Comparison of ENCODE assay signal across 30 cellular contexts in the genomic region with DNA sequence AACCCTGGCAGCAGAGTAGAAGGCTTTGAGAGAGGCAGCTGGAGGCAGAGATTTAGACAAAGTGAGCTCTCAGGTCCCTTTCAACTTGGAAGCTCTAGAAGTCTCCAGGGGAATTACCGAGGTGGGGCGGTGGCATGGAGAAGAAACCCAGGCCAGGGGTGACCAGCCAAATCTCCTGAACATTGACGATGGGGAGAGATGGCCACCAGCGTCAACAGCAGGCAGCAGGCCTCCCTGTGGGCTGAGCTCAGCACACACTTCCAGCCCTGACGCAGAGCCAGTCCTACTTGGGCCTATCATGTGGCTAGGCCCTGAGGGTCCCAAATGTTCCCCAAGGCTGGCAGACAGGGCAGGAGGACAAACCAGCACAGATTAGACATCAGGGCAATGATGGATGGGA.
"Had no signal": no experiment of that assay in that cellular context is flagged by ENCODE, and none has a peak within 500 bp of the region (broad histone marks: within the 10 kb centered on the region; RNA-seq: fewer than 3 reads in every experiment).

No MANE protein-coding gene starts in this region.

- H3K4me2 ChIP-seq: KMS-11 had no signal

- H3K9me3 Mint-ChIP-seq: activated CD4-positive, alpha-beta memory T cell treated with anti-CD3 and anti-CD28 coated beads, Interleukin-2, amount 10 ng/mL, durations not matched to agents 7 days and 5 days; activated naive CD4-positive, alpha-beta T cell treated with anti-CD3 and anti-CD28 coated beads, Interleukin-2, amount 10 ng/mL, durations not matched to agents 7 days and 5 days; central memory CD8-positive, alpha-beta T cell had no signal

- H3K4me3 ChIP-seq: SJCRH30, SK-N-MC had no signal

- H3K9me3 ChIP-seq: SJCRH30 had no signal

- H3K27ac Mint-ChIP-seq: activated CD4-positive, alpha-beta memory T cell treated with anti-CD3 and anti-CD28 coated beads, Interleukin-2, amount 10 ng/mL, durations not matched to agents 7 days and 5 days; activated CD8-positive, alpha-beta memory T cell treated with anti-CD3 and anti-CD28 coated beads, Interleukin-2, amount 10 ng/mL, durations not matched to agents 7 days and 5 days; activated naive CD8-positive, alpha-beta T cell had no signal

- H3K27me3 Mint-ChIP-seq: activated CD4-positive, alpha-beta memory T cell treated with anti-CD3 and anti-CD28 coated beads, Interleukin-2, amount 10 ng/mL, durations not matched to agents 7 days and 5 days; activated CD8-positive, alpha-beta memory T cell treated with anti-CD3 and anti-CD28 coated beads, Interleukin-2, amount 10 ng/mL, durations not matched to agents 7 days and 5 days; activated naive CD4-positive, alpha-beta T cell treated with anti-CD3 and anti-CD28 coated beads, Interleukin-2, amount 10 ng/mL, durations not matched to agents 7 days and 5 days; activated naive CD8-positive, alpha-beta T cell; central memory CD8-positive, alpha-beta T cell had no signal

- H3K4me3 Mint-ChIP-seq: activated CD4-positive, alpha-beta memory T cell treated with anti-CD3 and anti-CD28 coated beads, Interleukin-2, amount 10 ng/mL, durations not matched to agents 7 days and 5 days; activated CD8-positive, alpha-beta memory T cell treated with anti-CD3 and anti-CD28 coated beads, Interleukin-2, amount 10 ng/mL, durations not matched to agents 7 days and 5 days; activated naive CD4-positive, alpha-beta T cell treated with anti-CD3 and anti-CD28 coated beads, Interleukin-2, amount 10 ng/mL, durations not matched to agents 7 days and 5 days; activated naive CD8-positive, alpha-beta T cell; central memory CD8-positive, alpha-beta T cell had no signal

- DNase-seq: activated CD4-positive, alpha-beta memory T cell treated with anti-CD3 and anti-CD28 coated beads, Interleukin-2, amount 10 ng/mL, durations not matched to agents 7 days and 5 days; activated CD4-positive, alpha-beta T cell treated with anti-CD3 and anti-CD28 coated beads for 1 hour; activated CD4-positive, alpha-beta T cell treated with anti-CD3 and anti-CD28 coated beads for 48 hours; activated CD4-positive, CD25-positive, alpha-beta regulatory T cell; activated CD8-positive, alpha-beta memory T cell treated with anti-CD3 and anti-CD28 coated beads for 24 hours; activated CD8-positive, alpha-beta memory T cell treated with anti-CD3 and anti-CD28 coated beads, Interleukin-2, amount 10 ng/mL, durations not matched to agents 7 days and 5 days; activated CD8-positive, alpha-beta memory T cell treated with anti-CD3 and anti-CD28 coated beads, Interleukin-2, amount 50 U/mL, for 48 hours; activated effector memory CD4-positive, alpha-beta T cell treated with Interleukin-2 at 50 U/mL for 16 hours; activated naive CD4-positive, alpha-beta T cell treated with anti-CD3 and anti-CD28 coated beads, Interleukin-2, amount 10 ng/mL, durations not matched to agents 7 days and 5 days; activated T-cell treated with anti-CD3 and anti-CD28 coated beads, Interleukin-2, amount 50 U/mL, for 48 hours; amniotic stem cell; brain microvascular endothelial cell; MM.1S; MV-4-11; NCI-H1092; NCI-H1436 treated with DMSO at 0.1 percent for 48 hours; NCI-H1694 treated with DMSO at 0.1 percent for 48 hours; NCI-H2029; NCI-H345; NCI-H526; NCI-H748 treated with DMSO at 0.1 percent for 48 hours; SHP77; SJCRH30; T1000; WERI-Rb-1 had no signal

- H3K4me1 Mint-ChIP-seq: activated CD4-positive, alpha-beta memory T cell treated with anti-CD3 and anti-CD28 coated beads, Interleukin-2, amount 10 ng/mL, durations not matched to agents 7 days and 5 days; activated CD8-positive, alpha-beta memory T cell treated with anti-CD3 and anti-CD28 coated beads, Interleukin-2, amount 10 ng/mL, durations not matched to agents 7 days and 5 days; activated naive CD4-positive, alpha-beta T cell treated with anti-CD3 and anti-CD28 coated beads, Interleukin-2, amount 10 ng/mL, durations not matched to agents 7 days and 5 days; central memory CD8-positive, alpha-beta T cell had no signal

- ATAC-seq: activated CD8-positive, alpha-beta memory T cell treated with anti-CD3 and anti-CD28 coated beads, Interleukin-2, amount 10 ng/mL, durations not matched to agents 7 days and 5 days; Panc1 had no signal

- H3K27me3 ChIP-seq: brain microvascular endothelial cell, SJCRH30 had no signal

- H3K27ac ChIP-seq: brain microvascular endothelial cell, KMS-11, SJCRH30, SK-N-MC, WERI-Rb-1 had no signal

- H3K9ac ChIP-seq: KMS-11 had no signal

- H3K36me3 Mint-ChIP-seq: activated CD8-positive, alpha-beta memory T cell treated with anti-CD3 and anti-CD28 coated beads, Interleukin-2, amount 10 ng/mL, durations not matched to agents 7 days and 5 days; activated naive CD4-positive, alpha-beta T cell treated with anti-CD3 and anti-CD28 coated beads, Interleukin-2, amount 10 ng/mL, durations not matched to agents 7 days and 5 days; activated naive CD8-positive, alpha-beta T cell had no signal

- H3K36me3 ChIP-seq: brain microvascular endothelial cell, SJCRH30, WERI-Rb-1 had no signal
